ENCODE assay signal across 16 cellular contexts in genomic region chr3:15290731-15291130, GRCh38. TPM values are rescaled to one million over a fixed set of nuclear protein-coding genes. Genes with fewer than 3 reads are reported as not detected.
DNase-seq lines count a peak whose midpoint lies in the region; ATAC-seq and TF ChIP-seq lines count a peak whose summit lies in the region.
"Had no signal": no experiment of that assay in that cellular context is flagged by ENCODE, and none has a peak within 500 bp of the region (broad histone marks: within the 10 kb centered on the region; RNA-seq: fewer than 3 reads in every experiment).

No MANE protein-coding gene starts in this region.

- peaks cover 62% of the 10 kb centered on the region for H3K4me1 Mint-ChIP-seq in activated naive CD8-positive, alpha-beta T cell (ENCODE audit: low read depth)
- H3K4me1 Mint-ChIP-seq in activated naive CD8-positive, alpha-beta T cell treated with anti-CD3 and anti-CD28 coated beads, Interleukin-2, amount 50 U/mL, for 24 hours = peaks cover 64% of the 10 kb centered on the region
- H3K4me1 Mint-ChIP-seq in activated B cell treated with CpG ODN at 0.5 μM for 24 hours (peaks cover 95% of the 10 kb centered on the region), naive B cell (peaks cover 64 to 100% (median 80%) of the 10 kb centered on the region in 3 donors), osteocyte (ENCODE audit: unreplicated experiment) (peaks cover 9% of the 10 kb centered on the region)

- ATAC-seq in activated naive CD8-positive, alpha-beta T cell treated with anti-CD3 and anti-CD28 coated beads, Interleukin-2, amount 50 U/mL, for 24 hours = no peak
- ATAC-seq in activated B cell treated with CpG ODN at 0.5 μM for 24 hours (ENCODE audit: low read depth) = no peak
- no peak for ATAC-seq in naive B cell (ENCODE audit: low read depth in 2 of 2)
- no peak for ATAC-seq in upper lobe of right lung
- ATAC-seq in HG03108 (IDR thresholded peaks at IDR 0.05; ENCODE audit: unreplicated experiment) = no peak
- ATAC-seq: activated CD4-positive, CD25-positive, alpha-beta regulatory T cell treated with anti-CD3 and anti-CD28 coated beads, Interleukin-2, amount 50 U/mL, for 24 hours; esophagus mucosa; pancreas had no signal

- no peak for TF ChIP-seq CTCF in activated B cell treated with CpG ODN at 0.5 μM for 24 hours (IDR thresholded peaks at IDR 0.05)
- TF ChIP-seq CTCF in upper lobe of right lung (IDR thresholded peaks at IDR 0.05) = no peak
- no peak for TF ChIP-seq CTCF in osteocyte (IDR thresholded peaks at IDR 0.05)

- H3K4me3 ChIP-seq in upper lobe of right lung = no peak overlapping the region
- H3K4me3 ChIP-seq: lung, pancreas, SK-N-MC had no signal

- H3K36me3 ChIP-seq in upper lobe of right lung = no peaks in the 10 kb centered on the region
- H3K36me3 ChIP-seq: pancreas had no signal

- intact Hi-C loops in activated B cell treated with CpG ODN at 0.5 μM for 24 hours (cut with micrococcal nuclease) = no loop called here
- intact Hi-C loops in upper lobe of right lung (cut with DNase I) = no loop called here

- no peaks in the 10 kb centered on the region for H3K27me3 ChIP-seq in upper lobe of right lung
- H3K27me3 ChIP-seq: pancreas had no signal

- CTCF ChIA-PET in activated B cell treated with CpG ODN at 0.5 μM for 24 hours (lab: Charles Lee) = interaction anchor here (0.6 to 1.3 kb wide), 3 partner anchors 14 to 94 kb away, joined by 3 to 5 read pairs (median 3); partner anchors contain the start of gene SH3BP5

- no peaks in the 10 kb centered on the region for H3K9me3 ChIP-seq in upper lobe of right lung
- H3K9me3 ChIP-seq: pancreas had no signal

- peak overlapping the region; percentile 59 for H3K27ac ChIP-seq in upper lobe of right lung
- H3K27ac ChIP-seq: pancreas, SK-N-MC had no signal

- POLR2A ChIA-PET in activated B cell treated with CpG ODN at 0.5 μM for 24 hours (lab: Charles Lee) = interaction anchor here (0.8 to 3.0 kb wide), 13 partner anchors 9 to 311 kb away, joined by 3 to 20 read pairs (median 4); partner anchors contain the start of gene SH3BP5

- H3K9me3 Mint-ChIP-seq in activated naive CD8-positive, alpha-beta T cell (ENCODE audit: low read depth) = no peaks in the 10 kb centered on the region
- no peaks in the 10 kb centered on the region for H3K9me3 Mint-ChIP-seq in activated naive CD8-positive, alpha-beta T cell treated with anti-CD3 and anti-CD28 coated beads, Interleukin-2, amount 50 U/mL, for 24 hours
- H3K9me3 Mint-ChIP-seq in activated B cell treated with CpG ODN at 0.5 μM for 24 hours = no peaks in the 10 kb centered on the region
- no peaks in the 10 kb centered on the region for H3K9me3 Mint-ChIP-seq in naive B cell
- H3K9me3 Mint-ChIP-seq in osteocyte (ENCODE audit: unreplicated experiment) = no peaks in the 10 kb centered on the region

- DNase-seq in activated naive CD8-positive, alpha-beta T cell treated with anti-CD3 and anti-CD28 coated beads, Interleukin-2, amount 50 U/mL, for 24 hours = no peak
- DNase-seq in activated B cell treated with CpG ODN at 0.5 μM for 24 hours (no peak), naive B cell (no peak), upper lobe of right lung (no peak), osteocyte (ENCODE audit: extremely low spot score, unreplicated experiment) (no peak), NCI-H187 (lab: John Stamatoyannopoulos, UW) (no peak)
- DNase-seq: GDM1, hippocampal formation, NCI-H2107, pancreas had no signal

- H3K36me3 Mint-ChIP-seq in activated naive CD8-positive, alpha-beta T cell = peaks cover 13% of the 10 kb centered on the region
- H3K36me3 Mint-ChIP-seq in activated naive CD8-positive, alpha-beta T cell treated with anti-CD3 and anti-CD28 coated beads, Interleukin-2, amount 50 U/mL, for 24 hours (ENCODE audit: low read depth) = peaks cover 2% of the 10 kb centered on the region
- H3K36me3 Mint-ChIP-seq in activated B cell treated with CpG ODN at 0.5 μM for 24 hours (ENCODE audit: low read depth) (peaks cover 40% of the 10 kb centered on the region), naive B cell (peaks cover 3% of the 10 kb centered on the region in 2 donors), osteocyte (ENCODE audit: unreplicated experiment) (no peaks in the 10 kb centered on the region)

- H3K4me1 ChIP-seq in upper lobe of right lung = peaks cover 80% of the 10 kb centered on the region

- H3K27me3 Mint-ChIP-seq in activated naive CD8-positive, alpha-beta T cell = no peaks in the 10 kb centered on the region
- H3K27me3 Mint-ChIP-seq in activated naive CD8-positive, alpha-beta T cell treated with anti-CD3 and anti-CD28 coated beads, Interleukin-2, amount 50 U/mL, for 24 hours = no peaks in the 10 kb centered on the region
- H3K27me3 Mint-ChIP-seq in activated B cell treated with CpG ODN at 0.5 μM for 24 hours (no peaks in the 10 kb centered on the region), naive B cell (no peaks in the 10 kb centered on the region), osteocyte (ENCODE audit: unreplicated experiment) (no peaks in the 10 kb centered on the region)

- H3K27ac Mint-ChIP-seq in activated naive CD8-positive, alpha-beta T cell = peak overlapping the region; percentile 16
- no peak overlapping the region for H3K27ac Mint-ChIP-seq in activated naive CD8-positive, alpha-beta T cell treated with anti-CD3 and anti-CD28 coated beads, Interleukin-2, amount 50 U/mL, for 24 hours
- peak overlapping the region; percentile 91 for H3K27ac Mint-ChIP-seq in activated B cell treated with CpG ODN at 0.5 μM for 24 hours
- peak overlapping the region; percentile 69 to 98 (median 92) for H3K27ac Mint-ChIP-seq in naive B cell
- no peak overlapping the region for H3K27ac Mint-ChIP-seq in osteocyte (ENCODE audit: unreplicated experiment)

- H3K4me3 Mint-ChIP-seq in activated naive CD8-positive, alpha-beta T cell = no peak overlapping the region
- no peak overlapping the region for H3K4me3 Mint-ChIP-seq in activated naive CD8-positive, alpha-beta T cell treated with anti-CD3 and anti-CD28 coated beads, Interleukin-2, amount 50 U/mL, for 24 hours
- peak overlapping the region; percentile 17 for H3K4me3 Mint-ChIP-seq in activated B cell treated with CpG ODN at 0.5 μM for 24 hours
- peak overlapping the region; percentile 39 to 91 (median 66) for H3K4me3 Mint-ChIP-seq in naive B cell
- H3K4me3 Mint-ChIP-seq in osteocyte (ENCODE audit: unreplicated experiment) = no peak overlapping the region

RNA-seq across cellular contexts. Expression of gene SH3BP5, which starts 41.7 kb away (rescaled TPM):
- total RNA-seq in activated B cell treated with CpG ODN at 0.5 μM for 24 hours = 60.5 and 66.0 TPM in 2 replicates
- polyA plus RNA-seq in naive B cell (ENCODE audit: low read depth in 6 of 6) = 100 to 1,000 TPM in 5 of 6 donors, 10 to 100 TPM in 1; 71.3 to 177 (median 131) TPM
- 110 TPM for total RNA-seq in upper lobe of right lung
- total RNA-seq in osteocyte = 4.5 and 5.9 TPM in 2 replicates

Comparison
In these comparisons a context has a peak if more than half of its experiments do, and no peak if none do; other contexts are left out.
1. H3K27ac Mint-ChIP-seq: peak in activated naive CD8-positive, alpha-beta T cell (single experiment), activated B cell treated with CpG ODN at 0.5 μM for 24 hours (single experiment) and naive B cell (6 of 6); none in activated naive CD8-positive, alpha-beta T cell treated with anti-CD3 and anti-CD28 coated beads, Interleukin-2, amount 50 U/mL, for 24 hours (single experiment) and osteocyte (single experiment).
2. H3K4me3 Mint-ChIP-seq: peak in activated B cell treated with CpG ODN at 0.5 μM for 24 hours (single experiment) and naive B cell (8 of 8); none in activated naive CD8-positive, alpha-beta T cell (single experiment), activated naive CD8-positive, alpha-beta T cell treated with anti-CD3 and anti-CD28 coated beads, Interleukin-2, amount 50 U/mL, for 24 hours (single experiment) and osteocyte (single experiment).